1 cellular context compared by ENCODE assay signal in genomic region chr17:40539711-40540411, GRCh38.
TF ChIP-seq lines count a peak whose summit lies in the region.

No MANE protein-coding gene starts in this region.

TF ChIP-seq in HepG2, 621 proteins besides CTCF, POLR2A, EP300 and RAD21 (continued from another document):
- TF ChIP-seq ZBTB40 (IDR thresholded peaks at IDR 0.05) (no peak), ZBTB40 (CRISPR knock-in tag; IDR thresholded peaks at IDR 0.05) (no peak)
